28 cellular contexts compared by ENCODE assay signal in the genomic region with DNA sequence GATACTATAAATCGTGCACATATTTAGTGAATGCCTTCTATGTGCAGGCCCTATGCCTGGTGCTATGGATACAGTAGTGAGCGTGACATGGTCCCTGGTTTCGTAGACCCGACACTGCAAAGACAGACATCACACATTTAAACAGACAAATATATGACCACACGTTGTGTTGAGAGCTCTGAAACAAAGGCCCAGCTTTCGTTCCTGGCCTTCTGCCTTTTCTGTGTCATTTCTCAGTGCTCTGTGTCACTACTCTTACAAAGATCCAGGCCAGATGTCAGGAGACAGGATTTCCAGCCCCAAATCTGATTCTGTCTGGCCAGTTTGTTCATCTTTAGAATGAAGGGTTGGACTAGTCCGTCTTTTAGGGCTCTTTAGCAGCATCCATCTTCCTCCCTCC. TPM values are rescaled to one million over a fixed set of nuclear protein-coding genes. Genes with fewer than 3 reads are reported as not detected.
"Had no signal": no experiment of that assay in that cellular context is flagged by ENCODE, and none has a peak within 500 bp of the region (broad histone marks: within the 10 kb centered on the region; RNA-seq: fewer than 3 reads in every experiment).

No MANE protein-coding gene starts in this region.

- H3K36me3 ChIP-seq: cardiac muscle cell had no signal

- ATAC-seq: activated CD8-positive, alpha-beta T cell treated with anti-CD3 and anti-CD28 coated beads for 36 hours; activated naive CD4-positive, alpha-beta T cell treated with anti-CD3 and anti-CD28 coated beads, Interleukin-2, amount 50 U/mL, for 72 hours; activated naive CD8-positive, alpha-beta T cell treated with anti-CD3 and anti-CD28 coated beads, Interleukin-2, amount 50 U/mL, for 24 hours; T-helper 17 cell had no signal

- H3K27ac ChIP-seq: cardiac muscle cell, VCaP had no signal

- DNase-seq: activated CD4-positive, alpha-beta T cell treated with anti-CD3 and anti-CD28 coated beads, Interleukin-2, amount 10 ng/mL, durations not matched to agents 7 days and 5 days; activated CD4-positive, CD25-positive, alpha-beta regulatory T cell; activated CD8-positive, alpha-beta T cell treated with anti-CD3 and anti-CD28 coated beads for 36 hours; activated effector memory CD4-positive, alpha-beta T cell treated with Interleukin-2 at 50 U/mL for 16 hours; activated naive CD4-positive, alpha-beta T cell; activated naive CD8-positive, alpha-beta T cell treated with anti-CD3 and anti-CD28 coated beads, Interleukin-2, amount 50 U/mL, for 24 hours; activated T-cell treated with anti-CD3 and anti-CD28 coated beads, Interleukin-2, amount 50 U/mL, for 24 hours; amniotic stem cell; Kasumi-1; KBM-7; NCI-H1105 treated with DMSO at 0.1 percent for 48 hours; NCI-H1436 treated with DMSO at 0.1 percent for 48 hours; NCI-H187 treated with DMSO at 0.1 percent for 48 hours; NCI-H2081 treated with DMSO at 0.1 percent for 48 hours; NCI-H2171; NCI-H2227 treated with DMSO at 0.1 percent for 48 hours; NCI-H446 treated with DMSO at 0.1 percent for 48 hours; NCI-H524 treated with DMSO at 0.1 percent for 48 hours; NCI-H748 treated with DMSO at 0.1 percent for 48 hours; SIG-M5; T-helper 17 cell; T1000 had no signal

- H3K4me3 ChIP-seq: cardiac muscle cell had no signal

- H3K27me3 ChIP-seq: cardiac muscle cell had no signal

RNA-seq across cellular contexts. Expression of a gene that starts 19.3 kb away (rescaled TPM):
- total RNA-seq: activated CD4-positive, alpha-beta T cell treated with anti-CD3 and anti-CD28 coated beads, Interleukin-2, amount 10 ng/mL, durations not matched to agents 7 days and 5 days; activated CD8-positive, alpha-beta T cell treated with anti-CD3 and anti-CD28 coated beads for 36 hours; activated naive CD4-positive, alpha-beta T cell treated with anti-CD3 and anti-CD28 coated beads, Interleukin-2, amount 50 U/mL, for 72 hours; activated T-helper 1 cell treated with anti-CD3 and anti-CD28 coated beads, Interleukin-12 subunit alpha, Interleukin-12 subunit beta, Interleukin-2, Interleukin-4 antibody, amounts not matched to agents 30 ng/mL and 10 ng/mL and 1 ng/mL, durations not matched to agents 14 hours and 24 hours and 36 hours; OCI-LY7; RPMI7951; T-helper 17 cell had no signal
